2 cellular contexts compared by ENCODE assay signal in the genomic region with DNA sequence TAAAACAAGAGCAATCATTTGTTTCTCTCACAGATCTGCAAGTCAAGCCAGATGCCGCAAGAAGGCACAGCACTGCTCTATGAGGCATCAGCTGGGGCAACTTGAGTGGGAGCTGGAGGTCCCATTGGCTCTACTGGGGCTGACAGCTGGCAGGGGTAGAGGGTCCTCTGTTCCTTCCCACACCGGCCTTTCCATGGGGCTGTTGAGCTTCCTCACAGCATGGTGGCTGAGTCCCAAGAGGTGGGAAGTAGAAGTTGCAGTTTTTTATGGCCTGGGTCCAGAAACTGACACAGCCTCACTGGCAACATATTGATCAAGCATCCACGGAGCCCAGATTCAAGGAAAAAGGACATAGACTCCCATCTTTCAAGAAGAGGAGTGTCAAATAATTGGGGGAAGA.
TF ChIP-seq lines count a peak whose summit lies in the region.

No MANE protein-coding gene starts in this region.

TF ChIP-seq in HCT116, 20 proteins besides CTCF, POLR2A, EP300 and RAD21:
- TF ChIP-seq, protein P1, sequence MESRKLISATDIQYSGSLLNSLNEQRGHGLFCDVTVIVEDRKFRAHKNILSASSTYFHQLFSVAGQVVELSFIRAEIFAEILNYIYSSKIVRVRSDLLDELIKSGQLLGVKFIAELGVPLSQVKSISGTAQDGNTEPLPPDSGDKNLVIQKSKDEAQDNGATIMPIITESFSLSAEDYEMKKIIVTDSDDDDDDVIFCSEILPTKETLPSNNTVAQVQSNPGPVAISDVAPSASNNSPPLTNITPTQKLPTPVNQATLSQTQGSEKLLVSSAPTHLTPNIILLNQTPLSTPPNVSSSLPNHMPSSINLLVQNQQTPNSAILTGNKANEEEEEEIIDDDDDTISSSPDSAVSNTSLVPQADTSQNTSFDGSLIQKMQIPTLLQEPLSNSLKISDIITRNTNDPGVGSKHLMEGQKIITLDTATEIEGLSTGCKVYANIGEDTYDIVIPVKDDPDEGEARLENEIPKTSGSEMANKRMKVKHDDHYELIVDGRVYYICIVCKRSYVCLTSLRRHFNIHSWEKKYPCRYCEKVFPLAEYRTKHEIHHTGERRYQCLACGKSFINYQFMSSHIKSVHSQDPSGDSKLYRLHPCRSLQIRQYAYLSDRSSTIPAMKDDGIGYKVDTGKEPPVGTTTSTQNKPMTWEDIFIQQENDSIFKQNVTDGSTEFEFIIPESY (IDR thresholded peaks at IDR 0.05; ENCODE audit: extremely low read depth, insufficient replicate concordance, low read length) = no peak
- peak; percentile 71 for TF ChIP-seq YY1 (IDR thresholded peaks at IDR 0.05; ENCODE audit: extremely low read depth, insufficient replicate concordance, low read depth, low read length)
- no peak for TF ChIP-seq SP1 (IDR thresholded peaks at IDR 0.05; ENCODE audit: low read depth)

TF ChIP-seq in GM12878, 131 proteins besides CTCF, POLR2A, EP300 and RAD21:
- TF ChIP-seq EED (IDR thresholded peaks at IDR 0.05; ENCODE audit: low read depth) (no peak), YY1 (IDR thresholded peaks at IDR 0.05; ENCODE audit: low read depth, low read length) (0 out of 2 replicates have a peak, but pooled peaks have one; percentile 26)
